ENCODE assay signal across 15 cellular contexts in genomic region chr2:120471166-120471565, GRCh38.
DNase-seq lines count a peak whose midpoint lies in the region; ATAC-seq and TF ChIP-seq lines count a peak whose summit lies in the region.
"Had no signal": no experiment of that assay in that cellular context is flagged by ENCODE, and none has a peak within 500 bp of the region (broad histone marks: within the 10 kb centered on the region; RNA-seq: fewer than 3 reads in every experiment).

No MANE protein-coding gene starts in this region.

- peaks cover 7% of the 10 kb centered on the region for H3K9me3 ChIP-seq in RWPE2 (ENCODE audit: severe bottlenecking)
- H3K9me3 ChIP-seq in esophagus squamous epithelium, result peaks cover 0 to 8% (median 5%) of the 10 kb centered on the region in 3 donors
- H3K9me3 ChIP-seq in sigmoid colon, result peaks cover 0 to 6% (median under 1%) of the 10 kb centered on the region in 4 donors
- H3K9me3 ChIP-seq in upper lobe of right lung, result no peaks in the 10 kb centered on the region
- H3K9me3 ChIP-seq in WERI-Rb-1 (ENCODE audit: severe bottlenecking), result peaks cover 7% of the 10 kb centered on the region

- no peak for TF ChIP-seq EP300 in sigmoid colon (IDR thresholded peaks at IDR 0.05)

- H3K27me3 ChIP-seq in RWPE2 (ENCODE audit: insufficient read depth, poor library complexity, severe bottlenecking), result no peaks in the 10 kb centered on the region
- peaks cover 0 to 62% (median 0%) of the 10 kb centered on the region in 4 donors for H3K27me3 ChIP-seq in esophagus squamous epithelium
- no peaks in the 10 kb centered on the region for H3K27me3 ChIP-seq in sigmoid colon
- H3K27me3 ChIP-seq in upper lobe of right lung, result no peaks in the 10 kb centered on the region
- H3K27me3 ChIP-seq in WERI-Rb-1 (ENCODE audit: insufficient read depth, low read depth, severe bottlenecking), result no peaks in the 10 kb centered on the region

- H3K4me3 ChIP-seq in RWPE2 (ENCODE audit: severe bottlenecking), result no peak overlapping the region
- H3K4me3 ChIP-seq in esophagus squamous epithelium, result no peak overlapping the region
- no peak overlapping the region for H3K4me3 ChIP-seq in sigmoid colon
- H3K4me3 ChIP-seq in upper lobe of right lung, result no peak overlapping the region
- H3K4me3 ChIP-seq in WERI-Rb-1 (ENCODE audit: low read depth, low read length), result no peak overlapping the region

- WGBS in esophagus squamous epithelium, 2 donors, result 47 to 84% methylated on average over 1 to 5 of the region's 5 CpGs
- WGBS in sigmoid colon, 2 donors, result 86 to 91% methylated on average over 5 of the region's 5 CpGs

- DNase-seq in RWPE2 (ENCODE audit: low spot score), result no peak
- no peak for DNase-seq in esophagus squamous epithelium (lab: John Stamatoyannopoulos, UW)
- DNase-seq in sigmoid colon, result peak; percentile 29
- DNase-seq in upper lobe of right lung, result peak; percentile 62
- no peak for DNase-seq in NCI-H2171 treated with DMSO at 0.1 percent for 48 hours (lab: John Stamatoyannopoulos, UW)
- no peak for DNase-seq in WERI-Rb-1
- DNase-seq: activated CD8-positive, alpha-beta memory T cell treated with anti-CD3 and anti-CD28 coated beads, Interleukin-2, amount 10 ng/mL, durations not matched to agents 7 days and 5 days; activated naive CD4-positive, alpha-beta T cell; dermis blood vessel endothelial cell; hippocampal formation; NCI-H187 treated with DMSO at 0.1 percent for 48 hours; NCI-H446 treated with DMSO at 0.1 percent for 48 hours; T-helper 17 cell had no signal

- H3K4me1 ChIP-seq in RWPE2 (ENCODE audit: insufficient read depth, poor library complexity, severe bottlenecking), result peaks cover 51% of the 10 kb centered on the region
- H3K4me1 ChIP-seq in esophagus squamous epithelium, result peaks cover 0 to 64% (median 29%) of the 10 kb centered on the region in 3 donors
- H3K4me1 ChIP-seq in sigmoid colon, result peaks cover 0 to 17% (median 9%) of the 10 kb centered on the region in 4 donors
- H3K4me1 ChIP-seq in upper lobe of right lung, result peaks cover 39% of the 10 kb centered on the region
- H3K4me1 ChIP-seq: parathyroid adenoma had no signal

- ATAC-seq in RWPE2 (ENCODE audit: low read depth), result no peak
- no peak for ATAC-seq in upper lobe of right lung
- no peak for ATAC-seq in HG03135 (IDR thresholded peaks at IDR 0.05; ENCODE audit: unreplicated experiment)
- ATAC-seq: activated CD8-positive, alpha-beta memory T cell treated with anti-CD3 and anti-CD28 coated beads, Interleukin-2, amount 10 ng/mL, durations not matched to agents 7 days and 5 days; T-helper 17 cell had no signal

- intact Hi-C loops in esophagus squamous epithelium (cut with DNase I) (no loop called here), sigmoid colon (cut with DNase I) (no loop called here), upper lobe of right lung (cut with DNase I) (no loop called here)

- no peaks in the 10 kb centered on the region for H3K36me3 ChIP-seq in RWPE2 (ENCODE audit: low read depth)
- no peaks in the 10 kb centered on the region for H3K36me3 ChIP-seq in esophagus squamous epithelium
- H3K36me3 ChIP-seq in sigmoid colon, result no peaks in the 10 kb centered on the region
- no peaks in the 10 kb centered on the region for H3K36me3 ChIP-seq in upper lobe of right lung
- H3K36me3 ChIP-seq in WERI-Rb-1, result no peaks in the 10 kb centered on the region

- peak overlapping the region; percentile 56 for H3K27ac ChIP-seq in RWPE2 (ENCODE audit: poor library complexity, severe bottlenecking)
- peak overlapping the region in 3 of 4 donors; percentile 37 to 86 (median 85) for H3K27ac ChIP-seq in esophagus squamous epithelium
- H3K27ac ChIP-seq in sigmoid colon, result peak overlapping the region in 3 of 4 donors; percentile 48 to 69 (median 66)
- H3K27ac ChIP-seq in upper lobe of right lung, result peak overlapping the region; percentile 95
- no peak overlapping the region; the same call in 1 of the 2 replicates for H3K27ac ChIP-seq in WERI-Rb-1
- H3K27ac ChIP-seq: parathyroid adenoma had no signal

- TF ChIP-seq POLR2A in esophagus squamous epithelium (IDR thresholded peaks at IDR 0.05) (no peak), sigmoid colon (IDR thresholded peaks at IDR 0.05) (no peak)

- TF ChIP-seq CTCF in RWPE2 (IDR thresholded peaks at IDR 0.05; ENCODE audit: poor library complexity, severe bottlenecking) (no peak), esophagus squamous epithelium (IDR thresholded peaks at IDR 0.05) (no peak), sigmoid colon (IDR thresholded peaks at IDR 0.05) (no peak), upper lobe of right lung (IDR thresholded peaks at IDR 0.05) (no peak), WERI-Rb-1 (IDR thresholded peaks at IDR 0.05; ENCODE audit: low read depth, low read length) (no peak)

Comparison
In these comparisons a context has a peak if more than half of its experiments do, and no peak if none do; other contexts are left out.
1. DNase-seq: peak in sigmoid colon (single experiment) and upper lobe of right lung (single experiment); none in RWPE2 (single experiment), esophagus squamous epithelium (single experiment), NCI-H2171 treated with DMSO at 0.1 percent for 48 hours (single experiment) and WERI-Rb-1 (single experiment).